2 cellular contexts compared by ENCODE assay signal in genomic region chr10:6232846-6233724, GRCh38.
TF ChIP-seq lines count a peak whose summit lies in the region.

No MANE protein-coding gene starts in this region.

TF ChIP-seq in SK-N-SH, 30 proteins besides CTCF, POLR2A, EP300 and RAD21 (continued from another document):
- no peak for TF ChIP-seq TEAD4 (IDR thresholded peaks at IDR 0.05; ENCODE audit: borderline replicate concordance, insufficient read depth)
- no peak for TF ChIP-seq IRF3 (IDR thresholded peaks at IDR 0.05; ENCODE audit: low read depth, low read length)
- no peak for TF ChIP-seq SIN3A (IDR thresholded peaks at IDR 0.05; ENCODE audit: borderline replicate concordance, low read depth, low read length)
- TF ChIP-seq GABPA (IDR thresholded peaks at IDR 0.05; ENCODE audit: low read depth): no peak
- TF ChIP-seq MXI1 (IDR thresholded peaks at IDR 0.05; ENCODE audit: low read depth, low read length): no peak
- TF ChIP-seq REST (IDR thresholded peaks at IDR 0.05; ENCODE audit: low read depth, low read length): no peak
- no peak for TF ChIP-seq GATA2 (CRISPR knock-in tag; IDR thresholded peaks at IDR 0.05)
- TF ChIP-seq NFIC (IDR thresholded peaks at IDR 0.05; ENCODE audit: borderline replicate concordance): no peak
- TF ChIP-seq FOXM1 (IDR thresholded peaks at IDR 0.05; ENCODE audit: low read depth): no peak
- TF ChIP-seq FOXJ3 (CRISPR knock-in tag; IDR thresholded peaks at IDR 0.05): no peak
- no peak for TF ChIP-seq EZH2phosphoT487 (IDR thresholded peaks at IDR 0.05; ENCODE audit: borderline replicate concordance, low read depth)
- TF ChIP-seq CHD2 (IDR thresholded peaks at IDR 0.05; ENCODE audit: low read length, partially characterized antibody): no peak

TF ChIP-seq in SK-N-SH treated with all-trans-retinoic acid at 6 μM for 48 hours, 23 proteins besides CTCF, POLR2A, EP300 and RAD21 (continued from another document):
- TF ChIP-seq CSRNP3 (CRISPR knock-in tag; IDR thresholded peaks at IDR 0.05) (no peak), RARB (CRISPR knock-in tag; IDR thresholded peaks at IDR 0.05) (no peak), ZNF70 (CRISPR knock-in tag; IDR thresholded peaks at IDR 0.05) (no peak), TSHZ2 (CRISPR knock-in tag; IDR thresholded peaks at IDR 0.05) (no peak), GLIS3 (CRISPR knock-in tag; IDR thresholded peaks at IDR 0.05) (no peak)
